Comparison of ENCODE assay signal across 1 cellular context in genomic region chr7:102409340-102409739, GRCh38.
TF ChIP-seq lines count a peak whose summit lies in the region.

No MANE protein-coding gene starts in this region.

TF ChIP-seq in HepG2, 621 proteins besides CTCF, POLR2A, EP300 and RAD21:
- TF ChIP-seq ZNF121 (CRISPR knock-in tag; IDR thresholded peaks at IDR 0.05) (0 out of 2 replicates have a peak, but pooled peaks have one; percentile 22), WIZ (CRISPR knock-in tag; IDR thresholded peaks at IDR 0.05) (no peak)
